ENCODE assay signal across 16 cellular contexts in the genomic region with DNA sequence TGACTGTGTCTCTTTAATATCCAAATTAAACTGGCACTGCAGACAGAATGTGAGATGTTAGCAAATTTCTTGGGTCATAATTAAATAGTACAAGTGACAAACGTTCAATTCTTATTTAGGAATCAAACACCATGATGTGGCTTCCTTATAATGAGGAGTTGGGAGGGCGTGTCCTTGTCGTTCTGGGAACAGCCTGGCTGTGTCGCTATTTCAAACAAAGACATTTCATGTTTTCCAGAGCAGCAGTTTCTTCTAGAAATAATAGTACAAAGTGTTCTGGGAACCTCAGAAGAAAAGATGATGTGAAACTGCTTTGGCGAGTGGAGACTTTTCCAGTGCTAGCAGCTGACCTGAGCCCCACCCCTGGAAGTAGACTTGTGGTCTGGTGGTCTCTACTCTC.
DNase-seq lines count a peak whose midpoint lies in the region; ATAC-seq, FAIRE-seq and TF ChIP-seq lines count a peak whose summit lies in the region.
"Had no signal": no experiment of that assay in that cellular context is flagged by ENCODE, and none has a peak within 500 bp of the region (broad histone marks: within the 10 kb centered on the region; RNA-seq: fewer than 3 reads in every experiment).

No MANE protein-coding gene starts in this region.

- no peak for TF ChIP-seq POLR2A in GM12878 (IDR thresholded peaks at IDR 0.05; ENCODE audit: low read depth, low read length)

- no TSS peak for BruUV-seq in GM12878 (replicated peaks; lab: Mats Ljungman, UMichigan)

- no peak for TF ChIP-seq EP300 in GM12878 (IDR thresholded peaks at IDR 0.05; ENCODE audit: borderline replicate concordance in 1 of 2, control insufficient read depth in 1 of 2, low read depth in 2 of 2, low read length in 2 of 2)

- H3K4me3 Mint-ChIP-seq in progenitor cell of endocrine pancreas (ENCODE audit: low read depth): no peak overlapping the region
- H3K4me3 Mint-ChIP-seq in CD4-positive, alpha-beta T cell: no peak overlapping the region

- POLR2A ChIA-PET in GM12878 (lab: Charles Lee): no interaction called here
- POLR2A ChIA-PET in CD4-positive, alpha-beta T cell (lab: Charles Lee): no interaction called here

- SMC1A ChIA-PET in GM12878 (lab: Charles Lee; ENCODE audit: uncharacterized antibody, unreplicated experiment): interaction anchor here (1.0 to 1.4 kb wide), 3 partner anchors 10 to 168 kb away, joined by 3 to 4 read pairs (median 4); no protein-coding TSS in a partner anchor

- H3K36me3 Mint-ChIP-seq in progenitor cell of endocrine pancreas (ENCODE audit: insufficient read depth): no peaks in the 10 kb centered on the region
- H3K36me3 Mint-ChIP-seq in CD4-positive, alpha-beta T cell (ENCODE audit: low read depth): no peaks in the 10 kb centered on the region

- no peaks in the 10 kb centered on the region for H4K20me1 ChIP-seq in GM12878 (ENCODE audit: control insufficient read depth, insufficient read depth)

- CTCF ChIA-PET in GM12878 (lab: Yijun Ruan, JAX): interaction anchor here (0.6 to 2.4 kb wide), 5 partner anchors 9 to 724 kb away, joined by 3 to 13 read pairs (median 3); no protein-coding TSS in a partner anchor
- CTCF ChIA-PET in CD4-positive, alpha-beta T cell (lab: Charles Lee): no interaction called here

- RAD21 ChIA-PET in GM12878 (lab: Charles Lee; ENCODE audit: unreplicated experiment): interaction anchor here (0.8 to 1.9 kb wide), 2 partner anchors 9 to 67 kb away, joined by 3 to 6 read pairs; no protein-coding TSS in a partner anchor

- H3K9ac ChIP-seq in GM12878 (ENCODE audit: control insufficient read depth, insufficient read depth, low read length): no peak overlapping the region

- H3K4me3 ChIP-seq in GM12878 (no peak overlapping the region), dorsolateral prefrontal cortex (no peak overlapping the region)
- H3K4me3 ChIP-seq: mucosa of descending colon, uterus had no signal

- TF ChIP-seq CTCF in GM12878 (IDR thresholded peaks at IDR 0.05 in 2 of 3, conservative IDR thresholded peaks at IDR 0.05 in 1 of 3; ENCODE audit: control insufficient read depth in 2 of 3, extremely low read depth in 1 of 3, insufficient read depth in 1 of 3, low read depth in 3 of 3, low read length in 3 of 3): peak in 2 of 3 experiments; percentile 28 to 34; a peak in 2 of 6 replicates
- TF ChIP-seq CTCF in progenitor cell of endocrine pancreas (IDR thresholded peaks at IDR 0.05; ENCODE audit: unreplicated experiment): peak; percentile 34
- TF ChIP-seq CTCF in CD4-positive, alpha-beta T cell (IDR thresholded peaks at IDR 0.05): no peak
- TF ChIP-seq CTCF in dorsolateral prefrontal cortex (IDR thresholded peaks at IDR 0.05 in 54 of 56, conservative IDR thresholded peaks at IDR 0.05 in 2 of 56; ENCODE audit: low read depth in 1 of 56, partially characterized antibody in 56 of 56): peak in 26 of 56 donors; percentile 10 to 53 (median 29)

- intact Hi-C loops in GM12878 (cut with micrococcal nuclease; ENCODE audit: unreplicated experiment) (no loop called here), dorsolateral prefrontal cortex (cut with DNase I) (no loop called here)
- intact Hi-C loops in CD4-positive, alpha-beta T cell (cut with DNase I, micrococcal nuclease): no loop called here

- no peak overlapping the region for H2AFZ ChIP-seq in GM12878 (ENCODE audit: control insufficient read depth, low read depth, low read length)

- H3K4me1 Mint-ChIP-seq in progenitor cell of endocrine pancreas (ENCODE audit: low read depth): peaks cover 3% of the 10 kb centered on the region
- no peaks in the 10 kb centered on the region for H3K4me1 Mint-ChIP-seq in CD4-positive, alpha-beta T cell (ENCODE audit: low read depth)

- H3K27me3 ChIP-seq in GM12878 (replicated peaks in 1 of 2; ENCODE audit: control insufficient read depth in 2 of 2, insufficient read depth in 2 of 2, low read length in 1 of 2) (no peaks in the 10 kb centered on the region), dorsolateral prefrontal cortex (peaks cover 0 to 54% (median 12%) of the 10 kb centered on the region in 45 donors)
- no peaks in the 10 kb centered on the region for H3K27me3 ChIP-seq in CD4-positive, alpha-beta T cell (ENCODE audit: control insufficient read depth, insufficient read depth, low read length)
- H3K27me3 ChIP-seq: uterus had no signal

- DNase-seq in SIG-M5 treated with dmso at 0.1 percent for 504 hours (lab: John Stamatoyannopoulos, UW; ENCODE audit: unreplicated experiment) (peak; percentile 1), SIG-M5 (lab: John Stamatoyannopoulos, UW) (no peak), HT-29 (ENCODE audit: low spot score) (peak; percentile 16), GM12878 (ENCODE audit: low read depth, low spot score) (no peak), progenitor cell of endocrine pancreas (ENCODE audit: low spot score, unreplicated experiment) (no peak), NCI-H345 treated with DMSO at 0.1 percent for 48 hours (lab: John Stamatoyannopoulos, UW; ENCODE audit: unreplicated experiment) (no peak), dorsolateral prefrontal cortex (no peak)
- DNase-seq in CD4-positive, alpha-beta T cell: no peak
- DNase-seq: activated CD4-positive, alpha-beta T cell treated with anti-CD3 and anti-CD28 coated beads for 4 hours; AML-193; dermis blood vessel endothelial cell; foreskin melanocyte; mucosa of descending colon; NCI-H187 treated with DMSO at 0.1 percent for 48 hours; stimulated activated CD4-positive, alpha-beta T cell treated with anti-CD3 and anti-CD28 coated beads, Interleukin-1b, Interleukin-23, amount 100 ng/mL, for 48 hours; uterus had no signal

- TF ChIP-seq RAD21 in GM12878 (IDR thresholded peaks at IDR 0.05; ENCODE audit: insufficient read depth, low read depth, low read length): no peak

- peak; percentile 7; the same call in 2 of the 3 replicates for ATAC-seq in GM12878
- no peak for ATAC-seq in CD4-positive, alpha-beta T cell (ENCODE audit: poor library complexity)
- ATAC-seq: mucosa of descending colon had no signal

- peaks cover 42% of the 10 kb centered on the region for H3K27me3 Mint-ChIP-seq in progenitor cell of endocrine pancreas
- H3K27me3 Mint-ChIP-seq in CD4-positive, alpha-beta T cell: peaks cover 6% of the 10 kb centered on the region

- H3K27ac ChIP-seq in GM12878 (ENCODE audit: control insufficient read depth, insufficient read depth) (no peak overlapping the region), dorsolateral prefrontal cortex (no peak overlapping the region)
- no peak overlapping the region for H3K27ac ChIP-seq in CD4-positive, alpha-beta T cell (ENCODE audit: low read depth, low read length)
- H3K27ac ChIP-seq: uterus had no signal

- H3K36me3 ChIP-seq in GM12878 (ENCODE audit: control insufficient read depth in 2 of 2, insufficient read depth in 2 of 2, low read length in 1 of 2): no peaks in the 10 kb centered on the region
- H3K36me3 ChIP-seq: uterus had no signal

- in situ Hi-C loops in GM12878 (cut with MboI): no loop called here

- no peaks in the 10 kb centered on the region for H3K79me2 ChIP-seq in GM12878 (ENCODE audit: control insufficient read depth, insufficient read depth, low read length)

- H3K27ac Mint-ChIP-seq in progenitor cell of endocrine pancreas: no peak overlapping the region
- H3K27ac Mint-ChIP-seq in CD4-positive, alpha-beta T cell: no peak overlapping the region

- WGBS in GM12878 (ENCODE audit: insufficient coverage, insufficient replicate concordance, low lambda C conversion rate, missing lambda C conversion rate): 10% methylated on average over 5 of the region's 5 CpGs

- no peak overlapping the region; the same call in 1 of the 2 replicates for H3K4me2 ChIP-seq in GM12878 (ENCODE audit: control insufficient read depth, insufficient read depth)

- peaks cover 25% of the 10 kb centered on the region for H3K4me1 ChIP-seq in GM12878 (ENCODE audit: control insufficient read depth, insufficient read depth, low read length)
- H3K4me1 ChIP-seq: uterus had no signal

- H3K9me3 ChIP-seq in GM12878 (replicated peaks; ENCODE audit: control insufficient read depth, insufficient read depth, low read length): no peaks in the 10 kb centered on the region
- no peaks in the 10 kb centered on the region for H3K9me3 ChIP-seq in CD4-positive, alpha-beta T cell (ENCODE audit: control insufficient read depth, low read length)
- H3K9me3 ChIP-seq: mucosa of descending colon, uterus had no signal

- no peaks in the 10 kb centered on the region for H3K9me3 Mint-ChIP-seq in progenitor cell of endocrine pancreas (ENCODE audit: low read depth)
- H3K9me3 Mint-ChIP-seq in CD4-positive, alpha-beta T cell: no peaks in the 10 kb centered on the region

- FAIRE-seq in GM12878 (lab: Jason Lieb, UNC): no peak

TF ChIP-seq in GM12878, 131 proteins besides CTCF, POLR2A, EP300 and RAD21:
- TF ChIP-seq SPI1 (IDR thresholded peaks at IDR 0.05; ENCODE audit: borderline replicate concordance, insufficient read depth, low read depth, low read length) (peak; percentile 40; the same call in 1 of the 2 replicates), NR2C1 (IDR thresholded peaks at IDR 0.05) (no peak), IKZF2 (IDR thresholded peaks at IDR 0.05) (peak in 1 of 2 experiments; percentile 10; a peak in 1 of 4 replicates), CBFB (IDR thresholded peaks at IDR 0.05; ENCODE audit: low read depth) (no peak), HDAC6 (IDR thresholded peaks at IDR 0.05; ENCODE audit: unreplicated experiment) (no peak), MTA3 (IDR thresholded peaks at IDR 0.05; ENCODE audit: borderline replicate concordance, low read length) (no peak)

Comparison
In these comparisons a context has a peak if more than half of its experiments do, and no peak if none do; other contexts are left out.
1. DNase-seq: peak in SIG-M5 treated with dmso at 0.1 percent for 504 hours (single experiment) and HT-29 (single experiment); none in SIG-M5 (single experiment), GM12878 (single experiment), progenitor cell of endocrine pancreas (single experiment), CD4-positive, alpha-beta T cell (0 of 10), NCI-H345 treated with DMSO at 0.1 percent for 48 hours (single experiment) and dorsolateral prefrontal cortex (0 of 10).